28 cellular contexts compared by ENCODE assay signal in the genomic region with DNA sequence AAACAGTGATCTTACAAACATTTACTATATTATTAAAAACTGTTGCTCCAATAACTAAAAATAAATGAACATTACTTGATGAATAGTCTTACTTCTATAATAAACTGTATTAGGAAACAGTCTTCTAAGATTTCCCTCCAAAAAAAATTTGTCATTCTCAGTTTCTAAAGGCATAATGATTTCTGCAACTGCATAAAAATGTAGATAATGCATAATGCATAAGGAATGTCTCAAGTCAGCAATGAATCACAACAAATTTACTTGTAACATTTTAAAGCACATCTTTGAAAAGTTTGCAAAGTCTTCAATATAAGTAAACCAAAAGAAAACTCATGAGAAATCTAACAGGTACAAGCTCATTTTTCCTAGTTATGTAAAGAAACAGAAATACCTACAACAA.
DNase-seq lines count a peak whose midpoint lies in the region; ATAC-seq, FAIRE-seq and TF ChIP-seq lines count a peak whose summit lies in the region.
"Had no signal": no experiment of that assay in that cellular context is flagged by ENCODE, and none has a peak within 500 bp of the region (broad histone marks: within the 10 kb centered on the region; RNA-seq: fewer than 3 reads in every experiment).

No MANE protein-coding gene starts in this region.

- POLR2A ChIA-PET in A549 (lab: Yijun Ruan, JAX) = no interaction called here

- ATAC-seq in A549 (no peak), HG03095 (IDR thresholded peaks at IDR 0.05; ENCODE audit: unreplicated experiment) (no peak), GM19463 (IDR thresholded peaks at IDR 0.05; ENCODE audit: unreplicated experiment) (no peak)
- ATAC-seq: effector memory CD8-positive, alpha-beta T cell; heart left ventricle; left lung; natural killer cell treated with Interleukin-12 subunit alpha and Interleukin-12 subunit beta and Interleukin-15 and Interleukin-18, amount 100 ng/mL, for 72 hours; stimulated activated naive CD8-positive, alpha-beta T cell treated with anti-CD3 and anti-CD28 coated beads, Interleukin-15, Interleukin-2, amounts not matched to agents 100 U/mL and 50 U/mL, for 24 hours; T-cell had no signal

- DNase-seq in A549 (ENCODE audit: low read depth in 1 of 2, low spot score in 1 of 2) = no peak
- peak; percentile 15 for DNase-seq in GM03348 (ENCODE audit: low spot score)
- DNase-seq in SK-N-MC (ENCODE audit: low read depth, low spot score) = peak; percentile 12
- peak; percentile 43 for DNase-seq in fibroblast of mammary gland (ENCODE audit: low read depth)
- DNase-seq in T-helper 2 cell = no peak
- DNase-seq in NCI-H524 (lab: John Stamatoyannopoulos, UW) = no peak
- DNase-seq: activated naive CD4-positive, alpha-beta T cell treated with anti-CD3 and anti-CD28 coated beads, Interleukin-2, amount 10 ng/mL, durations not matched to agents 7 days and 5 days; activated T-cell treated with anti-CD3 and anti-CD28 coated beads, Interleukin-2, amount 50 U/mL, for 48 hours; DMS153; effector memory CD8-positive, alpha-beta T cell; esophagus squamous epithelium; GF-D8; heart left ventricle; left lung; NCI-H1105; NCI-H2029 treated with DMSO at 0.1 percent for 48 hours; NCI-H226; NCI-H774; SHP77; stimulated activated CD4-positive, alpha-beta T cell treated with anti-CD3 and anti-CD28 coated beads, Interleukin-4, amount 100 ng/mL, for 4 hours; stimulated activated naive CD8-positive, alpha-beta T cell treated with anti-CD3 and anti-CD28 coated beads, Interleukin-15, Interleukin-2, amounts not matched to agents 100 U/mL and 50 U/mL, for 24 hours; T-cell; tibial artery had no signal

- H3K4me2 ChIP-seq in A549 = no peak overlapping the region

- TF ChIP-seq POLR2A in A549 (IDR thresholded peaks at IDR 0.05; ENCODE audit: low read length) = no peak

- no peaks in the 10 kb centered on the region for H3K4me1 ChIP-seq in A549
- H3K4me1 ChIP-seq: ascending aorta, esophagus squamous epithelium, heart left ventricle, left lung, tibial artery had no signal

- H3K9me3 ChIP-seq in A549 (no peaks in the 10 kb centered on the region; the same call in 2 of the 3 replicates), SK-N-MC (ENCODE audit: low read depth, low read length) (peaks cover 3% of the 10 kb centered on the region; the same call in 1 of the 2 replicates)
- H3K9me3 ChIP-seq: ascending aorta, esophagus squamous epithelium, left lung, tibial artery had no signal

- H3K9ac ChIP-seq in SK-N-MC (ENCODE audit: insufficient read length) = no peak overlapping the region

- H3K27ac ChIP-seq in A549 (no peak overlapping the region), SK-N-MC (peak overlapping the region; percentile 49; the same call in 1 of the 2 replicates)
- H3K27ac ChIP-seq: ascending aorta, esophagus squamous epithelium, heart left ventricle, left lung, tibial artery had no signal

- no peak for TF ChIP-seq RAD21 in A549 (conservative IDR thresholded peaks at IDR 0.05 in 1 of 2, IDR thresholded peaks at IDR 0.05 in 1 of 2)

- no peak for TF ChIP-seq EP300 in A549 (IDR thresholded peaks at IDR 0.05)

- peaks cover 24% of the 10 kb centered on the region for H3K36me3 ChIP-seq in SK-N-MC (ENCODE audit: insufficient read depth, low read length)

- FAIRE-seq in A549 (lab: Jason Lieb, UNC) = peak; percentile 70
- FAIRE-seq: TTC549 had no signal

- CTCF ChIA-PET in A549 (lab: Yijun Ruan, JAX) = no interaction called here

- H3K4me3 ChIP-seq in A549 = no peak overlapping the region
- H3K4me3 ChIP-seq in SK-N-MC = no peak overlapping the region
- no peak overlapping the region for H3K4me3 ChIP-seq in fibroblast of mammary gland (ENCODE audit: control insufficient read depth, low read depth, low read length)
- H3K4me3 ChIP-seq: ascending aorta, esophagus squamous epithelium, heart left ventricle, left lung, tibial artery had no signal

- TF ChIP-seq CTCF in A549 (IDR thresholded peaks at IDR 0.05) (no peak), fibroblast of mammary gland (conservative IDR thresholded peaks at IDR 0.05; ENCODE audit: control insufficient read depth, insufficient read depth, low read depth, low read length) (no peak)

TF ChIP-seq in A549, 52 proteins besides CTCF, POLR2A, EP300 and RAD21:
- TF ChIP-seq, protein P1, sequence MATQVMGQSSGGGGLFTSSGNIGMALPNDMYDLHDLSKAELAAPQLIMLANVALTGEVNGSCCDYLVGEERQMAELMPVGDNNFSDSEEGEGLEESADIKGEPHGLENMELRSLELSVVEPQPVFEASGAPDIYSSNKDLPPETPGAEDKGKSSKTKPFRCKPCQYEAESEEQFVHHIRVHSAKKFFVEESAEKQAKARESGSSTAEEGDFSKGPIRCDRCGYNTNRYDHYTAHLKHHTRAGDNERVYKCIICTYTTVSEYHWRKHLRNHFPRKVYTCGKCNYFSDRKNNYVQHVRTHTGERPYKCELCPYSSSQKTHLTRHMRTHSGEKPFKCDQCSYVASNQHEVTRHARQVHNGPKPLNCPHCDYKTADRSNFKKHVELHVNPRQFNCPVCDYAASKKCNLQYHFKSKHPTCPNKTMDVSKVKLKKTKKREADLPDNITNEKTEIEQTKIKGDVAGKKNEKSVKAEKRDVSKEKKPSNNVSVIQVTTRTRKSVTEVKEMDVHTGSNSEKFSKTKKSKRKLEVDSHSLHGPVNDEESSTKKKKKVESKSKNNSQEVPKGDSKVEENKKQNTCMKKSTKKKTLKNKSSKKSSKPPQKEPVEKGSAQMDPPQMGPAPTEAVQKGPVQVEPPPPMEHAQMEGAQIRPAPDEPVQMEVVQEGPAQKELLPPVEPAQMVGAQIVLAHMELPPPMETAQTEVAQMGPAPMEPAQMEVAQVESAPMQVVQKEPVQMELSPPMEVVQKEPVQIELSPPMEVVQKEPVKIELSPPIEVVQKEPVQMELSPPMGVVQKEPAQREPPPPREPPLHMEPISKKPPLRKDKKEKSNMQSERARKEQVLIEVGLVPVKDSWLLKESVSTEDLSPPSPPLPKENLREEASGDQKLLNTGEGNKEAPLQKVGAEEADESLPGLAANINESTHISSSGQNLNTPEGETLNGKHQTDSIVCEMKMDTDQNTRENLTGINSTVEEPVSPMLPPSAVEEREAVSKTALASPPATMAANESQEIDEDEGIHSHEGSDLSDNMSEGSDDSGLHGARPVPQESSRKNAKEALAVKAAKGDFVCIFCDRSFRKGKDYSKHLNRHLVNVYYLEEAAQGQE (IDR thresholded peaks at IDR 0.05) = no peak
- TF ChIP-seq TP53 (CRISPR knock-in tag; IDR thresholded peaks at IDR 0.05) = no peak
- no peak for TF ChIP-seq PHF8 (IDR thresholded peaks at IDR 0.05; ENCODE audit: borderline replicate concordance, low read depth)
- no peak for TF ChIP-seq KDM5A (IDR thresholded peaks at IDR 0.05)
- TF ChIP-seq HES2 (IDR thresholded peaks at IDR 0.05) = no peak
- no peak for TF ChIP-seq FOXS1 (CRISPR knock-in tag; IDR thresholded peaks at IDR 0.05)
- TF ChIP-seq FOSL2 (IDR thresholded peaks at IDR 0.05) = no peak
- TF ChIP-seq FOSL2 (CRISPR knock-in tag; IDR thresholded peaks at IDR 0.05) = no peak
- no peak for TF ChIP-seq CBX8 (IDR thresholded peaks at IDR 0.05)
- no peak for TF ChIP-seq HOXB5 (CRISPR knock-in tag; IDR thresholded peaks at IDR 0.05)
- no peak for TF ChIP-seq TFCP2L1 (CRISPR knock-in tag; IDR thresholded peaks at IDR 0.05)
TF ChIP-seq in A549: peak in this region for 0.

Comparison
In these comparisons a context has a peak if more than half of its experiments do, and no peak if none do; other contexts are left out.
1. DNase-seq: peak in GM03348 (single experiment), SK-N-MC (single experiment) and fibroblast of mammary gland (single experiment); none in A549 (0 of 2), T-helper 2 cell (0 of 5) and NCI-H524 (0 of 2).